ENCODE assay signal across 9 cellular contexts in genomic region chr10:30560326-30560725, GRCh38.
"Had no signal": no experiment of that assay in that cellular context is flagged by ENCODE, and none has a peak within 500 bp of the region (broad histone marks: within the 10 kb centered on the region; RNA-seq: fewer than 3 reads in every experiment).

No MANE protein-coding gene starts in this region.

- H3K27ac Mint-ChIP-seq: GM23338, HFFc6, IgD-negative memory B cell had no signal

- H3K4me2 ChIP-seq: GM23338 had no signal

- H3K27ac ChIP-seq: HL-60 had no signal

- H3K9me3 Mint-ChIP-seq: GM23338, HFFc6 had no signal

- H3K9me3 ChIP-seq: HAP-1 had no signal

- H3K4me3 Mint-ChIP-seq: GM23338, HFFc6, IgD-negative memory B cell had no signal

- DNase-seq: H7, HFFc6, Kasumi-1, KG1 had no signal

- ATAC-seq: GM23338, HCT116 had no signal

- H3K36me3 ChIP-seq: HAP-1 had no signal

- H3K4me1 Mint-ChIP-seq: IgD-negative memory B cell had no signal

- H3K4me3 ChIP-seq: GM23338, HAP-1 had no signal
